Comparison of ENCODE assay signal across 10 cellular contexts in the genomic region with DNA sequence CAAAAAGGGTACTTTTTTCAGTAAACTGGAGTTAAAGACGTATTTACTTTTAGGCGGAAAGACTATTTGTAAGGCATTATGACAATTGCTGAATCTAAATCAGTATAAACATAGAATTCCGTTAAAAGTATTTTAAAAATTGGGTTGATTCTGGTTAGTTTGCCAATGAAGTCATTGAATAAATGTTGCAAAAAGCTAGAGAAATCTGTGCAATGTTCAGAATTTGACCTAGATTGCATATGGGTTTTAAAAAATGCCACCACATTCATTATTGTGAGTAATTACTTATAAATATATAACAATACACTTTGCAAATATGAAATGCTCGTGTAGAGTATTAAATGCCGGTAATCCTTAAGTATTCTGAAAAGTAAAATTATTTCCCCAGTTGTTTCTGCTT.
"Had no signal": no experiment of that assay in that cellular context is flagged by ENCODE, and none has a peak within 500 bp of the region (broad histone marks: within the 10 kb centered on the region; RNA-seq: fewer than 3 reads in every experiment).

No MANE protein-coding gene starts in this region.

- H3K27me3 ChIP-seq: ovary, testis had no signal

- H3K9me3 ChIP-seq: esophagus squamous epithelium, ovary, spleen, stomach, testis had no signal

- H3K27ac ChIP-seq: esophagus squamous epithelium, ovary, spleen, stomach, testis had no signal

- ATAC-seq: activated CD8-positive, alpha-beta T cell treated with anti-CD3 and anti-CD28 coated beads, Interleukin-2, amount 10 ng/mL, durations not matched to agents 7 days and 5 days; sciatic nerve had no signal

- DNase-seq: activated gamma-delta T cell; cortex of kidney; effector CD8-positive, alpha-beta T cell; esophagus squamous epithelium; spleen had no signal

- H3K4me1 ChIP-seq: esophagus squamous epithelium, spleen, testis had no signal

- H3K4me3 ChIP-seq: esophagus squamous epithelium, ovary, spleen, stomach, testis had no signal

- H3K36me3 ChIP-seq: esophagus squamous epithelium, ovary, spleen, stomach had no signal
